In genomic region chr6:157380779-157381561, GRCh38 we compare ENCODE assay signal across 8 cellular contexts. TPM values are rescaled to one million over a fixed set of nuclear protein-coding genes. Genes with fewer than 3 reads are reported as not detected.
DNase-seq lines count a peak whose midpoint lies in the region; ATAC-seq, FAIRE-seq and TF ChIP-seq lines count a peak whose summit lies in the region.

Gene ZDHHC14 (plus strand): TSS chr6:157381190.

- H3K4me1 ChIP-seq in A549 (0 out of 3 replicates have a peak, but pooled peaks cover 4% of the 10 kb centered on the region), spleen (peaks cover 4 to 51% (median 24%) of the 10 kb centered on the region in 6 donors)

- no peaks in the 10 kb centered on the region for H3K9me3 Mint-ChIP-seq in activated B cell treated with CpG ODN at 0.5 μM for 24 hours

- intact Hi-C loops in activated B cell treated with CpG ODN at 0.5 μM for 24 hours (cut with micrococcal nuclease) = loop anchor here (1.0 to 5.0 kb wide), 8 partner anchors 12 to 359 kb away; partner anchors contain the start of gene TMEM242
- intact Hi-C loops in spleen (cut with DNase I; ENCODE audit: low total_unique reads) = loop anchor here (10.0 kb wide), 1 partner anchor 56 kb away; the partner anchor contains the start of gene TMEM242

- H3K9me3 ChIP-seq in A549 = no peaks in the 10 kb centered on the region
- no peaks in the 10 kb centered on the region for H3K9me3 ChIP-seq in spleen

- H3K27me3 ChIP-seq in spleen (replicated peaks in 1 of 7) = peaks cover 0 to 6% (median 0%) of the 10 kb centered on the region in 7 donors

- ATAC-seq in A549 = peak; percentile 85 to 87
- peak; percentile 63 for ATAC-seq in GM18519 (IDR thresholded peaks at IDR 0.05; ENCODE audit: low FRiP score, unreplicated experiment)
- peak; percentile 87 for ATAC-seq in HG03045 (IDR thresholded peaks at IDR 0.05; ENCODE audit: unreplicated experiment)
- ATAC-seq in activated B cell treated with CpG ODN at 0.5 μM for 24 hours (ENCODE audit: low read depth) = peak; percentile 78

- TF ChIP-seq POLR2A in A549 (IDR thresholded peaks at IDR 0.05; ENCODE audit: low read length) (peak; percentile 66), spleen (IDR thresholded peaks at IDR 0.05) (no peak)

- H3K27me3 Mint-ChIP-seq in activated B cell treated with CpG ODN at 0.5 μM for 24 hours = peaks cover 3% of the 10 kb centered on the region

- H3K4me3 ChIP-seq in A549 (peak within 1 kb of the TSS; percentile 95), cardiac fibroblast (replicated peaks in 1 of 2; ENCODE audit: low read depth in 2 of 2, low read length in 2 of 2) (peak within 1 kb of the TSS; percentile 90 to 99), spleen (peak within 1 kb of the TSS; percentile 79 to 100 (median 97))

- no peak; a peak in 1 of 5 replicates for TF ChIP-seq RAD21 in A549 (conservative IDR thresholded peaks at IDR 0.05 in 1 of 2, IDR thresholded peaks at IDR 0.05 in 1 of 2)

- H3K27ac ChIP-seq in A549 (peak within 1 kb of the TSS; percentile 93 to 98), spleen (peak within 1 kb of the TSS; percentile 90 to 97 (median 94))

- no peak for FAIRE-seq in A549 (lab: Jason Lieb, UNC)

- TF ChIP-seq EP300 in A549 (IDR thresholded peaks at IDR 0.05) = no peak

- H3K36me3 Mint-ChIP-seq in activated B cell treated with CpG ODN at 0.5 μM for 24 hours (ENCODE audit: low read depth) = peaks cover 23% of the 10 kb centered on the region

- 0% methylated on average over 5 of the region's 106 CpGs for WGBS in A549 (ENCODE audit: missing lambda C conversion rate)
- 0 to 1% (median 0%) methylated on average over 20 to 106 of the region's 106 CpGs for WGBS in spleen, 5 donors

- H3K4me2 ChIP-seq in A549 = peak within 1 kb of the TSS; percentile 78

- peaks cover 44% of the 10 kb centered on the region for H3K4me1 Mint-ChIP-seq in activated B cell treated with CpG ODN at 0.5 μM for 24 hours

- H3K4me3 Mint-ChIP-seq in activated B cell treated with CpG ODN at 0.5 μM for 24 hours = peak within 1 kb of the TSS; percentile 88

- CTCF ChIA-PET in A549 (lab: Yijun Ruan, JAX) (interaction anchor here (1.0 to 1.3 kb wide), 4 partner anchors 52 to 285 kb away, joined by 3 read pairs; partner anchors contain the start of gene TMEM242), activated B cell treated with CpG ODN at 0.5 μM for 24 hours (lab: Charles Lee) (interaction anchor here (0.7 to 2.9 kb wide), 3 partner anchors 57 to 381 kb away, joined by 3 to 9 read pairs (median 4); no protein-coding TSS in a partner anchor)

- POLR2A ChIA-PET in A549 (lab: Yijun Ruan, JAX) = interaction anchor here (1.6 kb wide), 1 partner anchor 57 kb away, joined by 24 read pairs; the partner anchor contains the start of gene TMEM242
- POLR2A ChIA-PET in activated B cell treated with CpG ODN at 0.5 μM for 24 hours (lab: Charles Lee) = interaction anchor here (0.9 to 2.3 kb wide), 13 partner anchors 11 to 234 kb away, joined by 3 to 29 read pairs (median 7); partner anchors contain the start of gene TMEM242

- DNase-seq in A549 (ENCODE audit: low read depth in 1 of 2, low spot score in 1 of 2) = peak; percentile 39 to 84
- DNase-seq in NCI-H2171 (lab: John Stamatoyannopoulos, UW) = peak; percentile 61
- DNase-seq in activated B cell treated with CpG ODN at 0.5 μM for 24 hours = peak; percentile 93
- DNase-seq in cardiac fibroblast (ENCODE audit: low read depth in 2 of 2) = peak; percentile 84 to 88
- DNase-seq in inferior parietal cortex (ENCODE audit: extremely low spot score) = peak; percentile 88
- DNase-seq in spleen = peak; percentile 99

- H3K27ac Mint-ChIP-seq in activated B cell treated with CpG ODN at 0.5 μM for 24 hours = peak within 1 kb of the TSS; percentile 78

- H3K36me3 ChIP-seq in spleen = no peaks in the 10 kb centered on the region

- TF ChIP-seq CTCF in A549 (IDR thresholded peaks at IDR 0.05) (no peak), activated B cell treated with CpG ODN at 0.5 μM for 24 hours (IDR thresholded peaks at IDR 0.05) (no peak), cardiac fibroblast (IDR thresholded peaks at IDR 0.05; ENCODE audit: low read depth, low read length) (no peak), spleen (IDR thresholded peaks at IDR 0.05 in 8 of 11, conservative IDR thresholded peaks at IDR 0.05 in 3 of 11) (no peak)

TF ChIP-seq in A549, 52 proteins besides CTCF, POLR2A, EP300 and RAD21 (continues in another document):
- TF ChIP-seq USF2 (IDR thresholded peaks at IDR 0.05) = no peak
- TF ChIP-seq EHMT2 (IDR thresholded peaks at IDR 0.05; ENCODE audit: low read depth) = no peak
- peak; percentile 28 to 30; a peak in 2 of 5 replicates for TF ChIP-seq JUN (IDR thresholded peaks at IDR 0.05)
- TF ChIP-seq HMGXB4 (CRISPR knock-in tag; IDR thresholded peaks at IDR 0.05; ENCODE audit: borderline replicate concordance) = no peak
- no peak for TF ChIP-seq FOSL2 (IDR thresholded peaks at IDR 0.05)
- TF ChIP-seq FOSL2 (CRISPR knock-in tag; IDR thresholded peaks at IDR 0.05) = no peak
- no peak for TF ChIP-seq RFX5 (IDR thresholded peaks at IDR 0.05)
- no peak for TF ChIP-seq ELK1 (IDR thresholded peaks at IDR 0.05; ENCODE audit: low read depth, low read length)
- no peak for TF ChIP-seq CBX2 (IDR thresholded peaks at IDR 0.05; ENCODE audit: borderline replicate concordance, low read depth)
- TF ChIP-seq REST (IDR thresholded peaks at IDR 0.05) = no peak
- TF ChIP-seq HES2 (IDR thresholded peaks at IDR 0.05) = no peak
- no peak for TF ChIP-seq NPAS2 (CRISPR knock-in tag; IDR thresholded peaks at IDR 0.05; ENCODE audit: borderline replicate concordance)
- TF ChIP-seq KDM1A (IDR thresholded peaks at IDR 0.05; ENCODE audit: low read depth) = no peak

RNA-seq across cellular contexts. Expression of gene ZDHHC14, which starts in this region (rescaled TPM):
- polyA plus RNA-seq in A549 (2011; rRNA removed) = 2.0 and 2.2 TPM in 2 replicates
- polyA plus RNA-seq in A549 (2012; cell fraction: cytosol; rRNA removed) = 2.7 and 3.7 TPM in 2 replicates
- 5.0 and 6.3 TPM in 2 replicates for polyA plus RNA-seq in A549 (2012; cell fraction: nucleus; rRNA removed)
- 2.6 to 2.8 TPM (median 2.8 TPM) in 3 replicates for polyA plus RNA-seq in A549 (2017; fragmentation: RNase III; extraction: RNeasy Plus Mini Kit Qiagen cat#74134 plus additional on column Dnase treatment)
- polyA minus RNA-seq in A549 (2011; rRNA and poly(A)+ RNA removed) = 1.4 and 2.2 TPM in 2 replicates
- 20.5 and 25.3 TPM in 2 replicates for total RNA-seq in activated B cell treated with CpG ODN at 0.5 μM for 24 hours
- 10 to 100 TPM; 10.0 to 18.2 (median 15.8) TPM for total RNA-seq in spleen
- polyA plus RNA-seq in spleen = 10 to 100 TPM in 2 of 3 donors, 1 to 10 TPM in 1; 7.8 to 12.8 (median 10.7) TPM

Comparison
In these comparisons a context has a peak if more than half of its experiments do, and no peak if none do; other contexts are left out.
1. Peak in every context shown above with its lines: DNase-seq, ATAC-seq, H3K4me3 ChIP-seq and H3K27ac ChIP-seq.